2 cellular contexts compared by ENCODE assay signal in genomic region chrX:147226801-147227200, GRCh38.
TF ChIP-seq lines count a peak whose summit lies in the region.

No MANE protein-coding gene starts in this region.

TF ChIP-seq in A549, 52 proteins besides CTCF, POLR2A, EP300 and RAD21 (continued from another document):
- peak; percentile 43 for TF ChIP-seq NFE2L2 (conservative IDR thresholded peaks at IDR 0.05; ENCODE audit: low read length)
TF ChIP-seq in A549: peak in this region for 2.

TF ChIP-seq in IMR-90, 13 proteins besides CTCF, POLR2A, EP300 and RAD21 (continued from another document):
- no peak for TF ChIP-seq CEBPB (IDR thresholded peaks at IDR 0.05; ENCODE audit: low read depth, low read length)
- no peak for TF ChIP-seq MXI1 (IDR thresholded peaks at IDR 0.05; ENCODE audit: borderline replicate concordance, low read depth, low read length)
TF ChIP-seq in IMR-90: peak in this region for 1.
